ENCODE assay signal across 21 cellular contexts in genomic region chr12:124147030-124147429, GRCh38.
"Had no signal": no experiment of that assay in that cellular context is flagged by ENCODE, and none has a peak within 500 bp of the region (broad histone marks: within the 10 kb centered on the region; RNA-seq: fewer than 3 reads in every experiment).

No MANE protein-coding gene starts in this region.

- H3K27me3 ChIP-seq: body of pancreas, cardiac muscle cell, gastroesophageal sphincter, neural progenitor cell, sigmoid colon had no signal

- FAIRE-seq: keratinocyte had no signal

- H3K4me3 Mint-ChIP-seq: activated CD4-positive, alpha-beta T cell treated with anti-CD3 and anti-CD28 coated beads, Interleukin-2, amount 10 ng/mL, durations not matched to agents 7 days and 5 days; activated CD8-positive, alpha-beta T cell treated with anti-CD3 and anti-CD28 coated beads, Interleukin-2, amount 10 ng/mL, durations not matched to agents 7 days and 5 days; activated naive CD4-positive, alpha-beta T cell treated with anti-CD3 and anti-CD28 coated beads, Interleukin-2, amount 50 U/mL, for 24 hours; neural progenitor cell had no signal

- H3K27ac ChIP-seq: body of pancreas, cardiac muscle cell, epithelial cell of prostate, gastroesophageal sphincter, heart left ventricle, lower lobe of right lung, neural progenitor cell, sigmoid colon, upper lobe of right lung had no signal

- H2AFZ ChIP-seq: neural progenitor cell had no signal

- H3K4me2 ChIP-seq: neural progenitor cell had no signal

- H3K4me1 ChIP-seq: body of pancreas, heart left ventricle, lower lobe of right lung, neural progenitor cell, sigmoid colon, upper lobe of right lung had no signal

- DNase-seq: activated CD4-positive, alpha-beta T cell treated with anti-CD3 and anti-CD28 coated beads, Interleukin-2, amount 10 ng/mL, durations not matched to agents 7 days and 5 days; activated CD4-positive, CD25-positive, alpha-beta regulatory T cell treated with anti-CD3 and anti-CD28 coated beads, Interleukin-2, amount 50 U/mL, for 72 hours; activated CD8-positive, alpha-beta T cell treated with anti-CD3 and anti-CD28 coated beads, Interleukin-2, amount 10 ng/mL, durations not matched to agents 7 days and 5 days; activated gamma-delta T cell treated with Interleukin-2 at 50 U/mL for 16 hours; activated T-cell treated with anti-CD3 and anti-CD28 coated beads, Interleukin-2, amount 50 U/mL, for 1 hour; anterior cingulate cortex; body of pancreas; heart left ventricle; lower lobe of right lung; mesendoderm; naive thymus-derived CD4-positive, alpha-beta T cell; sigmoid colon; stimulated activated CD4-positive, alpha-beta T cell treated with anti-CD3 and anti-CD28 coated beads, Interleukin-4, amount 100 ng/mL, for 1 hour; stimulated activated naive CD8-positive, alpha-beta T cell treated with anti-CD3 and anti-CD28 coated beads, Interleukin-15, Interleukin-2, amounts not matched to agents 100 U/mL and 50 U/mL, for 24 hours; upper lobe of right lung had no signal

- H3K4me3 ChIP-seq: body of pancreas, cardiac muscle cell, gastroesophageal sphincter, heart left ventricle, lower lobe of right lung, neural progenitor cell, sigmoid colon, upper lobe of right lung had no signal

- H3K9ac ChIP-seq: neural progenitor cell had no signal

- H3K36me3 ChIP-seq: cardiac muscle cell, gastroesophageal sphincter, heart left ventricle, lower lobe of right lung, neural progenitor cell, sigmoid colon, upper lobe of right lung had no signal

- H3K27ac Mint-ChIP-seq: activated CD4-positive, alpha-beta T cell treated with anti-CD3 and anti-CD28 coated beads, Interleukin-2, amount 10 ng/mL, durations not matched to agents 7 days and 5 days; activated CD8-positive, alpha-beta T cell treated with anti-CD3 and anti-CD28 coated beads, Interleukin-2, amount 10 ng/mL, durations not matched to agents 7 days and 5 days; activated naive CD4-positive, alpha-beta T cell treated with anti-CD3 and anti-CD28 coated beads, Interleukin-2, amount 50 U/mL, for 24 hours; naive thymus-derived CD4-positive, alpha-beta T cell had no signal

- ATAC-seq: activated CD8-positive, alpha-beta T cell treated with anti-CD3 and anti-CD28 coated beads, Interleukin-2, amount 10 ng/mL, durations not matched to agents 7 days and 5 days; body of pancreas; gastroesophageal sphincter; heart left ventricle; lower lobe of right lung; naive thymus-derived CD4-positive, alpha-beta T cell; stimulated activated naive CD8-positive, alpha-beta T cell treated with anti-CD3 and anti-CD28 coated beads, Interleukin-15, Interleukin-2, amounts not matched to agents 100 U/mL and 50 U/mL, for 24 hours; upper lobe of right lung had no signal

- H3K4me1 Mint-ChIP-seq: activated CD4-positive, alpha-beta T cell treated with anti-CD3 and anti-CD28 coated beads, Interleukin-2, amount 10 ng/mL, durations not matched to agents 7 days and 5 days; activated naive CD4-positive, alpha-beta T cell treated with anti-CD3 and anti-CD28 coated beads, Interleukin-2, amount 50 U/mL, for 24 hours; naive thymus-derived CD4-positive, alpha-beta T cell had no signal
